Comparison of ENCODE assay signal across 1 cellular context in the genomic region with DNA sequence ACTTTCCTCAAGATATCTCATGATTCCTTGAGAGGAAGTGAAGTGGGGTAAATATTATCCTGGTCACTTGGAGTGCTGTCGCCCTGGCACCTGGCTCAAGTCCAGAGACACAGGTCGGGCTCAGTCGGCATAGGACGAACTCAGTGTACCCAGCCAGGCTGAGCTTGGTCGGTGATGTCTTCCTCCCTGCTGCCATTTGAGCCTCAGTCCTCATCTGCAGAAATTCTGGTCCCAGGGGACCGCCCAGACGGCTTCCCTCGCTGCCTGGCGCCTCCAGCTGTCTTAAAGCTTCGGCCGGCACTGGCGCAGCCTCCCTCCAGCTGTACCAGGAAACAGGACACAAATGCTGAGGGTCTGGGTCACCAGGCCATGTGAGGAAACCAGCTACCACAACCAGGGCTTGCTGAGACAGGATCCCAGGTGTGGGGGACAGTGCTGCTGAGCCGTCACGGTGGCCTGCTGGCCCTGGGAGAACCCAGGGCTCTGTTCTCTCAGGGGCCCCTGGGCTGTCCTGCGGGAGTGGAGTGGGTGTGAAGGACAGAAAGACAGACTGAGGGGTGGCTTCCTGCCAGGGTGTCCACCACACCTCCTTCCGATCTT.
TF ChIP-seq lines count a peak whose summit lies in the region.

No MANE protein-coding gene starts in this region.

TF ChIP-seq in IMR-90, 13 proteins besides CTCF, POLR2A, EP300 and RAD21 (continued from another document):
- no peak for TF ChIP-seq CEBPB (IDR thresholded peaks at IDR 0.05; ENCODE audit: low read depth, low read length)
- TF ChIP-seq, protein P1, sequence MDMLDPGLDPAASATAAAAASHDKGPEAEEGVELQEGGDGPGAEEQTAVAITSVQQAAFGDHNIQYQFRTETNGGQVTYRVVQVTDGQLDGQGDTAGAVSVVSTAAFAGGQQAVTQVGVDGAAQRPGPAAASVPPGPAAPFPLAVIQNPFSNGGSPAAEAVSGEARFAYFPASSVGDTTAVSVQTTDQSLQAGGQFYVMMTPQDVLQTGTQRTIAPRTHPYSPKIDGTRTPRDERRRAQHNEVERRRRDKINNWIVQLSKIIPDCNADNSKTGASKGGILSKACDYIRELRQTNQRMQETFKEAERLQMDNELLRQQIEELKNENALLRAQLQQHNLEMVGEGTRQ (IDR thresholded peaks at IDR 0.05; ENCODE audit: low read depth, low read length), result no peak
- no peak for TF ChIP-seq FOS (IDR thresholded peaks at IDR 0.05; ENCODE audit: low read depth, low read length)
- TF ChIP-seq, protein P2, sequence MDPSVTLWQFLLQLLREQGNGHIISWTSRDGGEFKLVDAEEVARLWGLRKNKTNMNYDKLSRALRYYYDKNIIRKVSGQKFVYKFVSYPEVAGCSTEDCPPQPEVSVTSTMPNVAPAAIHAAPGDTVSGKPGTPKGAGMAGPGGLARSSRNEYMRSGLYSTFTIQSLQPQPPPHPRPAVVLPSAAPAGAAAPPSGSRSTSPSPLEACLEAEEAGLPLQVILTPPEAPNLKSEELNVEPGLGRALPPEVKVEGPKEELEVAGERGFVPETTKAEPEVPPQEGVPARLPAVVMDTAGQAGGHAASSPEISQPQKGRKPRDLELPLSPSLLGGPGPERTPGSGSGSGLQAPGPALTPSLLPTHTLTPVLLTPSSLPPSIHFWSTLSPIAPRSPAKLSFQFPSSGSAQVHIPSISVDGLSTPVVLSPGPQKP (IDR thresholded peaks at IDR 0.05; ENCODE audit: borderline replicate concordance, low read depth, low read length), result no peak
- no peak for TF ChIP-seq RFX5 (IDR thresholded peaks at IDR 0.05; ENCODE audit: low read depth, low read length)
- no peak for TF ChIP-seq SMC3 (IDR thresholded peaks at IDR 0.05; ENCODE audit: low read depth, low read length)
- no peak for TF ChIP-seq CHD1 (IDR thresholded peaks at IDR 0.05; ENCODE audit: low read depth, low read length)
- no peak for TF ChIP-seq BHLHE40 (IDR thresholded peaks at IDR 0.05; ENCODE audit: low read depth, low read length)
